9 cellular contexts compared by ENCODE assay signal in genomic region chr7:152158801-152159587, GRCh38.
A peak's percentile ranks its signal among the peaks of the same experiment; 100 is the strongest.
DNase-seq lines count a peak whose midpoint lies in the region; ATAC-seq and TF ChIP-seq lines count a peak whose summit lies in the region.
"Had no signal": no experiment of that assay in that cellular context is flagged by ENCODE, and none has a peak within 500 bp of the region (broad histone marks: within the 10 kb centered on the region; RNA-seq: fewer than 3 reads in every experiment).

No MANE protein-coding gene starts in this region.

- H3K4me1 ChIP-seq in CD4-positive, alpha-beta memory T cell (ENCODE audit: insufficient read depth, low read length): peaks cover 3% of the 10 kb centered on the region
- H3K4me1 ChIP-seq in esophagus muscularis mucosa: no peaks in the 10 kb centered on the region

- 77% methylated on average over 11 of the region's 11 CpGs for WGBS in esophagus muscularis mucosa

- H3K36me3 Mint-ChIP-seq in CD4-positive, alpha-beta memory T cell: peaks cover 47 to 85% of the 10 kb centered on the region in 2 donors
- H3K36me3 Mint-ChIP-seq in activated CD4-positive, alpha-beta memory T cell treated with anti-CD3 and anti-CD28 coated beads for 36 hours: peaks cover 47% of the 10 kb centered on the region

- no peak overlapping the region for H3K27ac ChIP-seq in CD4-positive, alpha-beta memory T cell (ENCODE audit: low read depth, low read length)
- no peak overlapping the region for H3K27ac ChIP-seq in esophagus muscularis mucosa (replicated peaks in 1 of 4)

- H3K4me1 Mint-ChIP-seq in CD4-positive, alpha-beta memory T cell: peaks cover 4 to 12% (median 7%) of the 10 kb centered on the region in 4 donors
- peaks cover 8% of the 10 kb centered on the region for H3K4me1 Mint-ChIP-seq in activated CD4-positive, alpha-beta memory T cell treated with anti-CD3 and anti-CD28 coated beads for 36 hours (ENCODE audit: low read depth)

- DNase-seq in CD4-positive, alpha-beta memory T cell: no peak
- no peak for DNase-seq in activated CD4-positive, alpha-beta memory T cell treated with anti-CD3 and anti-CD28 coated beads for 36 hours
- DNase-seq in cortex of kidney (lab: John Stamatoyannopoulos, UW) (no peak), esophagus muscularis mucosa (ENCODE audit: extremely low spot score) (no peak), HUDEP-2 (lab: John Stamatoyannopoulos, UW; ENCODE audit: unreplicated experiment in 76 of 76) (no peak), C1 segment of cervical spinal cord (lab: John Stamatoyannopoulos, UW) (no peak)
- DNase-seq: left ventricle myocardium superior had no signal

- ATAC-seq in GM19351 (IDR thresholded peaks at IDR 0.05; ENCODE audit: unreplicated experiment) (peak; percentile 87), HG03097 (IDR thresholded peaks at IDR 0.05; ENCODE audit: low FRiP score, unreplicated experiment) (peak; percentile 90)
- ATAC-seq: left ventricle myocardium superior had no signal

- intact Hi-C loops in CD4-positive, alpha-beta memory T cell (cut with micrococcal nuclease): no loop called here
- intact Hi-C loops in activated CD4-positive, alpha-beta memory T cell treated with anti-CD3 and anti-CD28 coated beads for 36 hours (cut with micrococcal nuclease): no loop called here
- intact Hi-C loops in esophagus muscularis mucosa (cut with DNase I): no loop called here

- H3K27ac Mint-ChIP-seq in CD4-positive, alpha-beta memory T cell: peak overlapping the region; percentile 28 to 84 (median 77)
- H3K27ac Mint-ChIP-seq in activated CD4-positive, alpha-beta memory T cell treated with anti-CD3 and anti-CD28 coated beads for 36 hours: peak overlapping the region; percentile 35

- TF ChIP-seq POLR2A in esophagus muscularis mucosa (IDR thresholded peaks at IDR 0.05; ENCODE audit: low read depth): no peak

- no peaks in the 10 kb centered on the region for H3K9me3 Mint-ChIP-seq in CD4-positive, alpha-beta memory T cell
- no peaks in the 10 kb centered on the region for H3K9me3 Mint-ChIP-seq in activated CD4-positive, alpha-beta memory T cell treated with anti-CD3 and anti-CD28 coated beads for 36 hours

- TF ChIP-seq CTCF in esophagus muscularis mucosa (IDR thresholded peaks at IDR 0.05): no peak

- no peak overlapping the region for H3K4me3 ChIP-seq in CD4-positive, alpha-beta memory T cell (ENCODE audit: low read length in 2 of 2)
- no peak overlapping the region for H3K4me3 ChIP-seq in esophagus muscularis mucosa

- CTCF ChIA-PET in CD4-positive, alpha-beta memory T cell (lab: Charles Lee; ENCODE audit: partially characterized antibody): no interaction called here
- CTCF ChIA-PET in activated CD4-positive, alpha-beta memory T cell treated with anti-CD3 and anti-CD28 coated beads for 36 hours (lab: Charles Lee): no interaction called here

- H3K27me3 Mint-ChIP-seq in CD4-positive, alpha-beta memory T cell: no peaks in the 10 kb centered on the region
- H3K27me3 Mint-ChIP-seq in activated CD4-positive, alpha-beta memory T cell treated with anti-CD3 and anti-CD28 coated beads for 36 hours: no peaks in the 10 kb centered on the region

- peak overlapping the region in 7 of 8 donors; percentile 11 to 68 (median 43) for H3K4me3 Mint-ChIP-seq in CD4-positive, alpha-beta memory T cell
- H3K4me3 Mint-ChIP-seq in activated CD4-positive, alpha-beta memory T cell treated with anti-CD3 and anti-CD28 coated beads for 36 hours: no peak overlapping the region

- H3K36me3 ChIP-seq in CD4-positive, alpha-beta memory T cell (ENCODE audit: insufficient read depth, low read length): peaks cover 77% of the 10 kb centered on the region
- peaks cover 39 to 96% (median 79%) of the 10 kb centered on the region in 4 donors for H3K36me3 ChIP-seq in esophagus muscularis mucosa

- TF ChIP-seq EP300 in esophagus muscularis mucosa (IDR thresholded peaks at IDR 0.05): no peak

- H3K9me3 ChIP-seq in CD4-positive, alpha-beta memory T cell (ENCODE audit: control insufficient read depth in 1 of 2, low read length in 2 of 2): no peaks in the 10 kb centered on the region
- no peaks in the 10 kb centered on the region for H3K9me3 ChIP-seq in esophagus muscularis mucosa

- POLR2A ChIA-PET in CD4-positive, alpha-beta memory T cell (lab: Charles Lee; ENCODE audit: partially characterized antibody): interaction anchor here (1.2 kb wide), 1 partner anchor 15 kb away, joined by 3 read pairs; no protein-coding TSS in a partner anchor
- POLR2A ChIA-PET in activated CD4-positive, alpha-beta memory T cell treated with anti-CD3 and anti-CD28 coated beads for 36 hours (lab: Charles Lee): no interaction called here

- H3K27me3 ChIP-seq in CD4-positive, alpha-beta memory T cell (ENCODE audit: insufficient read depth, low read length): no peaks in the 10 kb centered on the region
- no peaks in the 10 kb centered on the region for H3K27me3 ChIP-seq in esophagus muscularis mucosa
